8 cellular contexts compared by ENCODE assay signal in the genomic region with DNA sequence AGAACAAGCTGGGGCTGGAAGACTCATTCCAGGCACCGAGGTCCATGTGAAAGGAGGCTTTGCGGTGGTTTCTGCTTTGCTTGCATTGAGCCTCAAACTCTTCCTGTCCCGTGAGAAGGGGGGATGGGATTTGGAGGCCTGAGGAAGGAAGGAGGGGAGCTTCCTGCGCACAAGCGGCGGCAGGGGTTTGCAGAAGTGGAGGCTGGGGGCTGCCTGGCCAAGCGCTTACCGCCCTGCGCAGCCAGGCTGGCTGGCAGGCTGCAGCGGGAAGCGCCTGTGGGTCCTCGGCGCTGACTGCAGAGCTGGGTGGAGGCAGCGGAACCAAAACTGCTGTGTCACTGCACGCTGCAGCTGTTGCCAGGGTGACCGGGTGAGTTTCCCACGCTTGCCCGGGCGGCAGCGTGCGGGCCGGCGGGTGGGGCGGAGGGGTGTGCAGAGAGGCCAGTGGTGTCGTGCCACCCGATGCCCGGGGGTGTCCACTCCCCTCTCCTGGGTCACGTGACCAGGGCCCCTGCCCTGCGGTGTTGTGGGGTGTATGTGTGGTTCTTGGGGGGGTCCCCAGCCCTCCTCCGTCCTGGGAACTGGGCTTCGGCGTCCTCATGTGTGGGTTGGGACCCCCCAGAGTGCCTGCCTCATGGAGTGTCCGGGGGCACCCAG.
DNase-seq lines count a peak whose midpoint lies in the region; ATAC-seq and TF ChIP-seq lines count a peak whose summit lies in the region.

No MANE protein-coding gene starts in this region.

- 2% methylated on average over 10 of the region's 33 CpGs for WGBS in mammary epithelial cell (ENCODE audit: low coverage, missing lambda C conversion rate)

- H3K9me3 ChIP-seq in mammary epithelial cell (replicated peaks; ENCODE audit: insufficient read depth, low read length), result no peaks in the 10 kb centered on the region

- H3K36me3 ChIP-seq in mammary epithelial cell (ENCODE audit: insufficient read depth, low read length), result peaks cover 3% of the 10 kb centered on the region

- H3K27me3 ChIP-seq in mammary epithelial cell (ENCODE audit: insufficient read depth, low read length), result no peaks in the 10 kb centered on the region

- dilution Hi-C loops in mammary epithelial cell (cut with HindIII; ENCODE audit: low sequenced_read_pairs), result loop anchor here (10.0 kb wide), 1 partner anchor 72 kb away; no protein-coding TSS in a partner anchor

- CTCF ChIA-PET in mammary epithelial cell (lab: Charles Lee; ENCODE audit: low non-redundant PET), result no interaction called here

- peak overlapping the region; percentile 59 for H3K9ac ChIP-seq in mammary epithelial cell (ENCODE audit: insufficient read depth, low read length)

- in situ Hi-C loops in mammary epithelial cell (cut with MboI; ENCODE audit: low sequenced_read_pairs in 2 of 2), result no loop called here

- peak; percentile 71 for ATAC-seq in HG02642 (IDR thresholded peaks at IDR 0.05; ENCODE audit: poor library complexity, unreplicated experiment)

- peaks cover 40% of the 10 kb centered on the region for H3K79me2 ChIP-seq in mammary epithelial cell (ENCODE audit: insufficient read depth, low read length)

- intact Hi-C loops in mammary epithelial cell (cut with micrococcal nuclease), result loop anchor here (2.0 kb wide), 2 partner anchors 26 to 78 kb away; no protein-coding TSS in a partner anchor

- TF ChIP-seq CTCF in GM12875 (IDR thresholded peaks at IDR 0.05; ENCODE audit: borderline replicate concordance, insufficient read depth, low read depth, low read length) (no peak), VCaP (conservative IDR thresholded peaks at IDR 0.05) (no peak), mammary epithelial cell (conservative IDR thresholded peaks at IDR 0.05 in 1 of 2, IDR thresholded peaks at IDR 0.05 in 1 of 2; ENCODE audit: extremely low read depth in 1 of 2, insufficient read depth in 1 of 2, low read depth in 1 of 2, low read length in 2 of 2) (no peak)

- peak; percentile 54 for DNase-seq in NCI-H2029 treated with DMSO at 0.1 percent for 48 hours (lab: John Stamatoyannopoulos, UW)
- peak; percentile 90 for DNase-seq in mammary epithelial cell
- peak; percentile 90 for DNase-seq in iris pigment epithelial cell (ENCODE audit: low read depth)
- peak; percentile 67 to 76 for DNase-seq in stimulated activated CD4-positive, alpha-beta T cell treated with anti-CD3 and anti-CD28 coated beads, Interleukin-12 subunit alpha, Interleukin-12 subunit beta, amount 100 ng/mL, for 24 hours (ENCODE audit: low read depth in 2 of 2)
- DNase-seq in NCI-H1105 treated with DMSO at 0.1 percent for 48 hours (lab: John Stamatoyannopoulos, UW), result no peak

- peak overlapping the region; percentile 42 for H2AFZ ChIP-seq in mammary epithelial cell (ENCODE audit: low read depth, low read length)

- peak overlapping the region; percentile 78 for H3K4me2 ChIP-seq in mammary epithelial cell (ENCODE audit: insufficient read depth, low read depth, low read length)

- peak overlapping the region; percentile 28 for H3K4me3 ChIP-seq in GM12875 (ENCODE audit: low read depth, low read length)
- H3K4me3 ChIP-seq in mammary epithelial cell (replicated peaks in 1 of 3; ENCODE audit: insufficient read depth in 1 of 3, low read depth in 2 of 3, low read length in 3 of 3), result peak overlapping the region in 2 of 3 experiments; percentile 1 to 34

- no TSS peak for BruUV-seq in mammary epithelial cell (replicated peaks; lab: Mats Ljungman, UMichigan)

- peak overlapping the region; percentile 86 for H3K27ac ChIP-seq in VCaP
- peak overlapping the region; percentile 88 for H3K27ac ChIP-seq in mammary epithelial cell (ENCODE audit: insufficient read depth, low read depth, low read length)

- H4K20me1 ChIP-seq in mammary epithelial cell (ENCODE audit: insufficient read depth, low read length), result no peaks in the 10 kb centered on the region

- peaks cover 38% of the 10 kb centered on the region for H3K4me1 ChIP-seq in mammary epithelial cell (ENCODE audit: insufficient read depth, low read length)
